1 cellular context compared by ENCODE assay signal in genomic region chr2:86442642-86443005, GRCh38.
TF ChIP-seq lines count a peak whose summit lies in the region.

No MANE protein-coding gene starts in this region.

TF ChIP-seq in IMR-90, 13 proteins besides CTCF, POLR2A, EP300 and RAD21 (continued from another document):
- TF ChIP-seq RFX5 (IDR thresholded peaks at IDR 0.05; ENCODE audit: low read depth, low read length) (no peak), NFE2L2 (IDR thresholded peaks at IDR 0.05; ENCODE audit: low read depth, low read length) (no peak), FOS (IDR thresholded peaks at IDR 0.05; ENCODE audit: low read depth, low read length) (no peak), MAFK (IDR thresholded peaks at IDR 0.05; ENCODE audit: low read depth, low read length) (no peak)
